Comparison of ENCODE assay signal across 14 cellular contexts in the genomic region with DNA sequence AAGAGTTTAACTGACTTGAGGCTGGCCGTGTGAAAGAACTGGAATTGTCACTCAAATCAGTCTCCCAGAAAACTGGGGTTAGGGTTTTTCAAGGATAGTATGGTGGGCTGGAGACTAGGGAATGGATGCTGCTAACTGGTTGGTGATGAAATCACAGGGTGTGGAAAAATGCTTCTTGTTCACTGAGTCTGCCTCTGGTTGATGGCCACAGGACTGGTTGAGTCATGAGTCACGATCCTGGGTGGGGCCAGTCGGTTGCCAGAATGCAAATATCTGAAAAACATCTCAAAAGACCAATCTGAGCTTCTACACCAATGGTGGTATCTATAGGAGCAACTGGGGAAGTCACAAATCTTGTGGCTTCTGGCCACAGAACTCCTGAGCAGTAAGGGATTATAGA. TPM values are rescaled to one million over a fixed set of nuclear protein-coding genes. Genes with fewer than 3 reads are reported as not detected.
A peak's percentile ranks its signal among the peaks of the same experiment; 100 is the strongest.
DNase-seq lines count a peak whose midpoint lies in the region; ATAC-seq and TF ChIP-seq lines count a peak whose summit lies in the region.
"Had no signal": no experiment of that assay in that cellular context is flagged by ENCODE, and none has a peak within 500 bp of the region (broad histone marks: within the 10 kb centered on the region; RNA-seq: fewer than 3 reads in every experiment).

No MANE protein-coding gene starts in this region.

- in situ Hi-C loops in astrocyte of the cerebellum (cut with HindIII; ENCODE audit: low sequenced_read_pairs), result no loop called here

- no peak overlapping the region for H3K27ac ChIP-seq in endodermal cell (ENCODE audit: low read depth, low read length)
- H3K27ac ChIP-seq: uterus had no signal

- peaks cover 6% of the 10 kb centered on the region for H3K27me3 ChIP-seq in endodermal cell (ENCODE audit: control insufficient read depth, insufficient read depth, low read length, poor library complexity, severe bottlenecking)
- H3K27me3 ChIP-seq: uterus had no signal

- POLR2A ChIA-PET in activated CD4-positive, alpha-beta T cell treated with anti-CD3 and anti-CD28 coated beads, Interleukin-2, amount 10 ng/mL, durations not matched to agents 7 days and 5 days (lab: Charles Lee), result no interaction called here

- CTCF ChIA-PET in activated CD4-positive, alpha-beta T cell treated with anti-CD3 and anti-CD28 coated beads, Interleukin-2, amount 10 ng/mL, durations not matched to agents 7 days and 5 days (lab: Charles Lee), result no interaction called here

- DNase-seq in AG08395 (ENCODE audit: low spot score), result peak; percentile 94
- DNase-seq in HT1080 (ENCODE audit: low read depth), result peak; percentile 59
- peak; percentile 45 for DNase-seq in astrocyte of the cerebellum (ENCODE audit: low read depth)
- DNase-seq in iris pigment epithelial cell (ENCODE audit: low read depth), result peak; percentile 95
- no peak for DNase-seq in glutamatergic neuron
- no peak for DNase-seq in activated CD4-positive, alpha-beta T cell treated with anti-CD3 and anti-CD28 coated beads, Interleukin-2, amount 10 ng/mL, durations not matched to agents 7 days and 5 days
- DNase-seq in endodermal cell, result no peak
- DNase-seq: GOT3, KBM-7, naive B cell, small intestine, uterus had no signal

- H3K27me3 Mint-ChIP-seq in glutamatergic neuron (ENCODE audit: unreplicated experiment) (peaks cover 10% of the 10 kb centered on the region), endodermal cell (ENCODE audit: insufficient read depth) (peaks cover 7% of the 10 kb centered on the region)
- peaks cover 14% of the 10 kb centered on the region for H3K27me3 Mint-ChIP-seq in activated CD4-positive, alpha-beta T cell treated with anti-CD3 and anti-CD28 coated beads, Interleukin-2, amount 10 ng/mL, durations not matched to agents 7 days and 5 days

- H3K4me1 Mint-ChIP-seq in glutamatergic neuron (ENCODE audit: low read depth, unreplicated experiment) (no peaks in the 10 kb centered on the region), endodermal cell (peaks cover under 1% of the 10 kb centered on the region)
- H3K4me1 Mint-ChIP-seq in activated CD4-positive, alpha-beta T cell treated with anti-CD3 and anti-CD28 coated beads, Interleukin-2, amount 10 ng/mL, durations not matched to agents 7 days and 5 days, result no peaks in the 10 kb centered on the region
- H3K4me1 Mint-ChIP-seq: naive B cell had no signal

- no peaks in the 10 kb centered on the region for H3K9me3 ChIP-seq in endodermal cell (ENCODE audit: control insufficient read depth, low read length)
- H3K9me3 ChIP-seq: uterus had no signal

- no peak overlapping the region for H3K27ac Mint-ChIP-seq in glutamatergic neuron (ENCODE audit: unreplicated experiment)
- H3K27ac Mint-ChIP-seq in activated CD4-positive, alpha-beta T cell treated with anti-CD3 and anti-CD28 coated beads, Interleukin-2, amount 10 ng/mL, durations not matched to agents 7 days and 5 days, result no peak overlapping the region
- H3K27ac Mint-ChIP-seq in endodermal cell, result no peak overlapping the region
- H3K27ac Mint-ChIP-seq: naive B cell had no signal

- TF ChIP-seq CTCF in astrocyte of the cerebellum (IDR thresholded peaks at IDR 0.05; ENCODE audit: low read depth, low read length, missing control alignments) (no peak), glutamatergic neuron (IDR thresholded peaks at IDR 0.05; ENCODE audit: partially characterized antibody, unreplicated experiment) (no peak), endodermal cell (conservative IDR thresholded peaks at IDR 0.05) (no peak)

- no peaks in the 10 kb centered on the region for H3K4me1 ChIP-seq in endodermal cell (ENCODE audit: control insufficient read depth, insufficient read depth, low read length)
- H3K4me1 ChIP-seq: uterus had no signal

- H3K9ac ChIP-seq in endodermal cell (ENCODE audit: extremely low read depth, low read length, poor library complexity, severe bottlenecking), result no peak overlapping the region

- H3K36me3 ChIP-seq in endodermal cell (ENCODE audit: control insufficient read depth, insufficient read depth, low read length), result no peaks in the 10 kb centered on the region
- H3K36me3 ChIP-seq: uterus had no signal

- H3K9me3 Mint-ChIP-seq in glutamatergic neuron (ENCODE audit: unreplicated experiment) (no peaks in the 10 kb centered on the region), endodermal cell (peaks cover 2% of the 10 kb centered on the region)
- H3K9me3 Mint-ChIP-seq in activated CD4-positive, alpha-beta T cell treated with anti-CD3 and anti-CD28 coated beads, Interleukin-2, amount 10 ng/mL, durations not matched to agents 7 days and 5 days, result no peaks in the 10 kb centered on the region
- H3K9me3 Mint-ChIP-seq: naive B cell had no signal

- H3K4me3 Mint-ChIP-seq in glutamatergic neuron (ENCODE audit: unreplicated experiment) (no peak overlapping the region), endodermal cell (no peak overlapping the region)
- H3K4me3 Mint-ChIP-seq in activated CD4-positive, alpha-beta T cell treated with anti-CD3 and anti-CD28 coated beads, Interleukin-2, amount 10 ng/mL, durations not matched to agents 7 days and 5 days, result no peak overlapping the region
- H3K4me3 Mint-ChIP-seq: CD14-positive monocyte, naive B cell had no signal

- 76 to 83% methylated on average over 1 to 3 of the region's 3 CpGs for WGBS in endodermal cell (ENCODE audit: insufficient coverage in 1 of 2, insufficient read length in 1 of 2), 2 experiments

- H3K4me3 ChIP-seq in astrocyte of the cerebellum (ENCODE audit: low read depth, low read length) (no peak overlapping the region), endodermal cell (ENCODE audit: low read length) (no peak overlapping the region)
- H3K4me3 ChIP-seq: uterus had no signal

- H3K36me3 Mint-ChIP-seq in glutamatergic neuron (ENCODE audit: unreplicated experiment) (no peaks in the 10 kb centered on the region), endodermal cell (ENCODE audit: low read depth) (no peaks in the 10 kb centered on the region)
- H3K36me3 Mint-ChIP-seq in activated CD4-positive, alpha-beta T cell treated with anti-CD3 and anti-CD28 coated beads, Interleukin-2, amount 10 ng/mL, durations not matched to agents 7 days and 5 days (ENCODE audit: low read depth), result no peaks in the 10 kb centered on the region
- H3K36me3 Mint-ChIP-seq: CD14-positive monocyte, naive B cell had no signal

- ATAC-seq in GM21786 (IDR thresholded peaks at IDR 0.05; ENCODE audit: unreplicated experiment), result no peak

RNA-seq across cellular contexts. Expression of a gene that starts 16.3 kb away (rescaled TPM):
- 3.9 and 5.2 TPM in 2 replicates for total RNA-seq in HT1080 (2014; rRNA removed; shearing (Covaris generic))
- 3.3 and 4.3 TPM in 2 replicates for polyA plus RNA-seq in HT1080 (2015; cell fraction: cytosol; rRNA removed)
- 2.7 and 3.2 TPM in 2 replicates for polyA plus RNA-seq in HT1080 (2015; cell fraction: nucleus; rRNA removed)
- total RNA-seq in glutamatergic neuron (ENCODE audit: unreplicated experiment) (5.8 TPM), endodermal cell (10 to 100 TPM; 41.4 to 49.2 TPM)
- not detected for total RNA-seq in activated CD4-positive, alpha-beta T cell treated with anti-CD3 and anti-CD28 coated beads, Interleukin-2, amount 10 ng/mL, durations not matched to agents 7 days and 5 days
- 37.6 TPM for polyA plus RNA-seq in endodermal cell (2013, experiment 1 of 2)
- polyA plus RNA-seq in endodermal cell (2013, experiment 2 of 2), result 37.0 TPM

Comparison
In these comparisons a context has a peak if more than half of its experiments do, and no peak if none do; other contexts are left out.
1. DNase-seq: peak in AG08395 (single experiment), HT1080 (single experiment), astrocyte of the cerebellum (single experiment) and iris pigment epithelial cell (single experiment); none in glutamatergic neuron (single experiment), activated CD4-positive, alpha-beta T cell treated with anti-CD3 and anti-CD28 coated beads, Interleukin-2, amount 10 ng/mL, durations not matched to agents 7 days and 5 days (single experiment) and endodermal cell (single experiment).